Comparison of ENCODE assay signal across 1 cellular context in the genomic region with DNA sequence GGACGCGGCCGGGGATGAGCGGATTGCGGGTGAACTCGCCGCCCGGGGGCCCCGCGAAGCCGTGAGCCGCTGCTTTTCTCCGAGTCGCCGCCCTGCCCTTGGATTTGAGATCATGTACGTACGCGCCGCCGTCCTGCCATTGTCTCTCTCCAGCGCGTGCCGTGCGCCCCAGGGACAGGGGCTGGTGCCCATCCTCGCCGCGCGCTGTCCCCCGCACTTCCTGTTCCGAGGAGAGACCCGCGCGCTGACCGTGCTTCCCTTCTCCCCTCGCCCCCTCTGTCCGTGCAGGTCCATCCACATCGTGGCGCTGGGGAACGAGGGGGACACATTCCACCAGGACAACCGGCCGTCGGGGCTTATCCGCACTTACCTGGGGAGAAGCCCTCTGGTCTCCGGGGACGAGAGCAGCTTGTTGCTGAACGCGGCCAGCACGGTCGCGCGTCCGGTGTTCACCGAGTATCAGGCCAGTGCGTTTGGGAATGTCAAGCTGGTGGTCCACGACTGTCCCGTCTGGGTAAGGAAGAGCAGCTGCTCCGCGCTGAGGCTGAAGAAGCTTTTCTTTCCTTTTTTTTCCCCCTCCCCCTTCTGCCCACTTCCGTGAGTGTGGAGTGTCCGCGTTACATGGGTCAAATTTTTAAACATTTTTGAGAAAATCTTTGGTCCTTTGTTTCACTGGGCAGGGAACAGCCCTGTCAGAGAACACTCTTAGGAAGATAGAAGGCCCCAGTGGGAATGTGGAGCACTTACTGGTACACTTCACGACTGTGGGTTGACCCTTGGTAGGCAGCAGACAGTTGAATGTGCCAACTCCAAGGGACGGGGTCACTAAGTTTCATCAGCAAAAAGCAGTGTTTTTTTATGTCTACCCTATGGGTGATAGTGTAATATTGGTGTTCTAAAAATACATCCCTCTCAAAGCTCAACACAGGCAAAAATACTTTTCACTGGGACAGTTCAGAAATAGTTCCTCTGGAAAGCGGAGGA.
TF ChIP-seq lines count a peak whose summit lies in the region.

No MANE protein-coding gene starts in this region.

TF ChIP-seq in HepG2, 621 proteins besides CTCF, POLR2A, EP300 and RAD21 (continued from another document and continues in another):
- TF ChIP-seq FOXA1 (IDR thresholded peaks at IDR 0.05) = no peak
- TF ChIP-seq FOXA1 (CRISPR knock-in tag; IDR thresholded peaks at IDR 0.05) = no peak
- TF ChIP-seq ESRRA (CRISPR knock-in tag; IDR thresholded peaks at IDR 0.05; ENCODE audit: low read depth) = no peak
- no peak for TF ChIP-seq ZNF570 (CRISPR knock-in tag; IDR thresholded peaks at IDR 0.05; ENCODE audit: borderline replicate concordance)
- TF ChIP-seq ZNF496 (CRISPR knock-in tag; IDR thresholded peaks at IDR 0.05; ENCODE audit: insufficient replicate concordance) = no peak
- 0 out of 2 replicates have a peak, but pooled peaks have one; percentile 36 for TF ChIP-seq HDAC2 (CRISPR knock-in tag; IDR thresholded peaks at IDR 0.05)
- no peak for TF ChIP-seq KLF11 (CRISPR knock-in tag; IDR thresholded peaks at IDR 0.05)
- TF ChIP-seq HNF4A (CRISPR knock-in tag; IDR thresholded peaks at IDR 0.05) = 0 out of 2 replicates have a peak, but pooled peaks have one; percentile 17
- TF ChIP-seq NFE2L1 (CRISPR knock-in tag; IDR thresholded peaks at IDR 0.05; ENCODE audit: borderline replicate concordance) = no peak
- peak; percentile 54; the same call in 1 of the 2 replicates for TF ChIP-seq KDM5B (CRISPR knock-in tag; IDR thresholded peaks at IDR 0.05; ENCODE audit: borderline replicate concordance)
- no peak for TF ChIP-seq HOXD1 (CRISPR knock-in tag; IDR thresholded peaks at IDR 0.05)
- 0 out of 2 replicates have a peak, but pooled peaks have one; percentile 49 for TF ChIP-seq ZBED4 (CRISPR knock-in tag; IDR thresholded peaks at IDR 0.05; ENCODE audit: borderline replicate concordance)
- TF ChIP-seq, protein P1, sequence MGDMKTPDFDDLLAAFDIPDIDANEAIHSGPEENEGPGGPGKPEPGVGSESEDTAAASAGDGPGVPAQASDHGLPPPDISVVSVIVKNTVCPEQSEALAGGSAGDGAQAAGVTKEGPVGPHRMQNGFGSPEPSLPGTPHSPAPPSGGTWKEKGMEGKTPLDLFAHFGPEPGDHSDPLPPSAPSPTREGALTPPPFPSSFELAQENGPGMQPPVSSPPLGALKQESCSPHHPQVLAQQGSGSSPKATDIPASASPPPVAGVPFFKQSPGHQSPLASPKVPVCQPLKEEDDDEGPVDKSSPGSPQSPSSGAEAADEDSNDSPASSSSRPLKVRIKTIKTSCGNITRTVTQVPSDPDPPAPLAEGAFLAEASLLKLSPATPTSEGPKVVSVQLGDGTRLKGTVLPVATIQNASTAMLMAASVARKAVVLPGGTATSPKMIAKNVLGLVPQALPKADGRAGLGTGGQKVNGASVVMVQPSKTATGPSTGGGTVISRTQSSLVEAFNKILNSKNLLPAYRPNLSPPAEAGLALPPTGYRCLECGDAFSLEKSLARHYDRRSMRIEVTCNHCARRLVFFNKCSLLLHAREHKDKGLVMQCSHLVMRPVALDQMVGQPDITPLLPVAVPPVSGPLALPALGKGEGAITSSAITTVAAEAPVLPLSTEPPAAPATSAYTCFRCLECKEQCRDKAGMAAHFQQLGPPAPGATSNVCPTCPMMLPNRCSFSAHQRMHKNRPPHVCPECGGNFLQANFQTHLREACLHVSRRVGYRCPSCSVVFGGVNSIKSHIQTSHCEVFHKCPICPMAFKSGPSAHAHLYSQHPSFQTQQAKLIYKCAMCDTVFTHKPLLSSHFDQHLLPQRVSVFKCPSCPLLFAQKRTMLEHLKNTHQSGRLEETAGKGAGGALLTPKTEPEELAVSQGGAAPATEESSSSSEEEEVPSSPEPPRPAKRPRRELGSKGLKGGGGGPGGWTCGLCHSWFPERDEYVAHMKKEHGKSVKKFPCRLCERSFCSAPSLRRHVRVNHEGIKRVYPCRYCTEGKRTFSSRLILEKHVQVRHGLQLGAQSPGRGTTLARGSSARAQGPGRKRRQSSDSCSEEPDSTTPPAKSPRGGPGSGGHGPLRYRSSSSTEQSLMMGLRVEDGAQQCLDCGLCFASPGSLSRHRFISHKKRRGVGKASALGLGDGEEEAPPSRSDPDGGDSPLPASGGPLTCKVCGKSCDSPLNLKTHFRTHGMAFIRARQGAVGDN (CRISPR knock-in tag; IDR thresholded peaks at IDR 0.05) = peak; percentile 94
- TF ChIP-seq, protein P2, sequence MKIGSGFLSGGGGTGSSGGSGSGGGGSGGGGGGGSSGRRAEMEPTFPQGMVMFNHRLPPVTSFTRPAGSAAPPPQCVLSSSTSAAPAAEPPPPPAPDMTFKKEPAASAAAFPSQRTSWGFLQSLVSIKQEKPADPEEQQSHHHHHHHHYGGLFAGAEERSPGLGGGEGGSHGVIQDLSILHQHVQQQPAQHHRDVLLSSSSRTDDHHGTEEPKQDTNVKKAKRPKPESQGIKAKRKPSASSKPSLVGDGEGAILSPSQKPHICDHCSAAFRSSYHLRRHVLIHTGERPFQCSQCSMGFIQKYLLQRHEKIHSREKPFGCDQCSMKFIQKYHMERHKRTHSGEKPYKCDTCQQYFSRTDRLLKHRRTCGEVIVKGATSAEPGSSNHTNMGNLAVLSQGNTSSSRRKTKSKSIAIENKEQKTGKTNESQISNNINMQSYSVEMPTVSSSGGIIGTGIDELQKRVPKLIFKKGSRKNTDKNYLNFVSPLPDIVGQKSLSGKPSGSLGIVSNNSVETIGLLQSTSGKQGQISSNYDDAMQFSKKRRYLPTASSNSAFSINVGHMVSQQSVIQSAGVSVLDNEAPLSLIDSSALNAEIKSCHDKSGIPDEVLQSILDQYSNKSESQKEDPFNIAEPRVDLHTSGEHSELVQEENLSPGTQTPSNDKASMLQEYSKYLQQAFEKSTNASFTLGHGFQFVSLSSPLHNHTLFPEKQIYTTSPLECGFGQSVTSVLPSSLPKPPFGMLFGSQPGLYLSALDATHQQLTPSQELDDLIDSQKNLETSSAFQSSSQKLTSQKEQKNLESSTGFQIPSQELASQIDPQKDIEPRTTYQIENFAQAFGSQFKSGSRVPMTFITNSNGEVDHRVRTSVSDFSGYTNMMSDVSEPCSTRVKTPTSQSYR (CRISPR knock-in tag; IDR thresholded peaks at IDR 0.05; ENCODE audit: borderline replicate concordance) = no peak
- TF ChIP-seq NFIB (CRISPR knock-in tag; IDR thresholded peaks at IDR 0.05; ENCODE audit: borderline replicate concordance) = no peak
- no peak for TF ChIP-seq ZBTB42 (CRISPR knock-in tag; IDR thresholded peaks at IDR 0.05)
- no peak for TF ChIP-seq ZSCAN5A (CRISPR knock-in tag; IDR thresholded peaks at IDR 0.05; ENCODE audit: borderline replicate concordance)
- no peak for TF ChIP-seq NKX3-1 (CRISPR knock-in tag; IDR thresholded peaks at IDR 0.05)
- TF ChIP-seq ARID2 (CRISPR knock-in tag; IDR thresholded peaks at IDR 0.05; ENCODE audit: borderline replicate concordance) = no peak
- no peak for TF ChIP-seq ZNF225 (CRISPR knock-in tag; IDR thresholded peaks at IDR 0.05)
- no peak for TF ChIP-seq ZNF770 (CRISPR knock-in tag; IDR thresholded peaks at IDR 0.05)
- no peak; the same call in 1 of the 2 replicates for TF ChIP-seq SAP130 (CRISPR knock-in tag; IDR thresholded peaks at IDR 0.05; ENCODE audit: low read depth)
- peak; percentile 36; the same call in 1 of the 2 replicates for TF ChIP-seq KAT8 (CRISPR knock-in tag; IDR thresholded peaks at IDR 0.05)
- TF ChIP-seq, protein P3, sequence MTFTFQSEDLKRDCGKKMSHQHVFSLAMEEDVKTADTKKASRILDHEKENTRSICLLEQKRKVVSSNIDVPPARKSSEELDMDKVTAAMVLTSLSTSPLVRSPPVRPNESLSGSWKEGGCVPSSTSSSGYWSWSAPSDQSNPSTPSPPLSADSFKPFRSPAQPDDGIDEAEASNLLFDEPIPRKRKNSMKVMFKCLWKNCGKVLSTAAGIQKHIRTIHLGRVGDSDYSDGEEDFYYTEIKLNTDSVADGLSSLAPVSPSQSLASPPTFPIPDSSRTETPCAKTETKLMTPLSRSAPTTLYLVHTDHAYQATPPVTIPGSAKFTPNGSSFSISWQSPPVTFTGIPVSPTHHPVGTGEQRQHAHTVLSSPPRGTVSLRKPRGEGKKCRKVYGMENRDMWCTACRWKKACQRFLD (CRISPR knock-in tag; IDR thresholded peaks at IDR 0.05; ENCODE audit: borderline replicate concordance) = no peak
- TF ChIP-seq ATF7-NPFF (CRISPR knock-in tag; IDR thresholded peaks at IDR 0.05; ENCODE audit: low read depth) = no peak; the same call in 1 of the 2 replicates
- TF ChIP-seq, protein P4, sequence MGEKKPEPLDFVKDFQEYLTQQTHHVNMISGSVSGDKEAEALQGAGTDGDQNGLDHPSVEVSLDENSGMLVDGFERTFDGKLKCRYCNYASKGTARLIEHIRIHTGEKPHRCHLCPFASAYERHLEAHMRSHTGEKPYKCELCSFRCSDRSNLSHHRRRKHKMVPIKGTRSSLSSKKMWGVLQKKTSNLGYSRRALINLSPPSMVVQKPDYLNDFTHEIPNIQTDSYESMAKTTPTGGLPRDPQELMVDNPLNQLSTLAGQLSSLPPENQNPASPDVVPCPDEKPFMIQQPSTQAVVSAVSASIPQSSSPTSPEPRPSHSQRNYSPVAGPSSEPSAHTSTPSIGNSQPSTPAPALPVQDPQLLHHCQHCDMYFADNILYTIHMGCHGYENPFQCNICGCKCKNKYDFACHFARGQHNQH (CRISPR knock-in tag; IDR thresholded peaks at IDR 0.05) = no peak
- no peak for TF ChIP-seq RFXAP (CRISPR knock-in tag; IDR thresholded peaks at IDR 0.05; ENCODE audit: borderline replicate concordance)
- TF ChIP-seq KLF15 (CRISPR knock-in tag; IDR thresholded peaks at IDR 0.05; ENCODE audit: borderline replicate concordance) = no peak
- no peak for TF ChIP-seq AGO2 (optimal IDR thresholded peaks at IDR 0.05; ENCODE audit: low read depth, low read length)
- TF ChIP-seq PCBP2 (optimal IDR thresholded peaks at IDR 0.05; ENCODE audit: low read depth, low read length, poor library complexity, severe bottlenecking) = no peak
- no peak for TF ChIP-seq ZNF446 (CRISPR knock-in tag; IDR thresholded peaks at IDR 0.05)
- TF ChIP-seq ZNF607 (CRISPR knock-in tag; IDR thresholded peaks at IDR 0.05; ENCODE audit: borderline replicate concordance) = peak; percentile 80; the same call in 1 of the 2 replicates
- TF ChIP-seq ZNF235 (CRISPR knock-in tag; IDR thresholded peaks at IDR 0.05; ENCODE audit: borderline replicate concordance) = 0 out of 2 replicates have a peak, but pooled peaks have one; percentile 31
- TF ChIP-seq, protein P5, sequence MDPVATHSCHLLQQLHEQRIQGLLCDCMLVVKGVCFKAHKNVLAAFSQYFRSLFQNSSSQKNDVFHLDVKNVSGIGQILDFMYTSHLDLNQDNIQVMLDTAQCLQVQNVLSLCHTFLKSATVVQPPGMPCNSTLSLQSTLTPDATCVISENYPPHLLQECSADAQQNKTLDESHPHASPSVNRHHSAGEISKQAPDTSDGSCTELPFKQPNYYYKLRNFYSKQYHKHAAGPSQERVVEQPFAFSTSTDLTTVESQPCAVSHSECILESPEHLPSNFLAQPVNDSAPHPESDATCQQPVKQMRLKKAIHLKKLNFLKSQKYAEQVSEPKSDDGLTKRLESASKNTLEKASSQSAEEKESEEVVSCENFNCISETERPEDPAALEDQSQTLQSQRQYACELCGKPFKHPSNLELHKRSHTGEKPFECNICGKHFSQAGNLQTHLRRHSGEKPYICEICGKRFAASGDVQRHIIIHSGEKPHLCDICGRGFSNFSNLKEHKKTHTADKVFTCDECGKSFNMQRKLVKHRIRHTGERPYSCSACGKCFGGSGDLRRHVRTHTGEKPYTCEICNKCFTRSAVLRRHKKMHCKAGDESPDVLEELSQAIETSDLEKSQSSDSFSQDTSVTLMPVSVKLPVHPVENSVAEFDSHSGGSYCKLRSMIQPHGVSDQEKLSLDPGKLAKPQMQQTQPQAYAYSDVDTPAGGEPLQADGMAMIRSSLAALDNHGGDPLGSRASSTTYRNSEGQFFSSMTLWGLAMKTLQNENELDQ (CRISPR knock-in tag; IDR thresholded peaks at IDR 0.05; ENCODE audit: borderline replicate concordance) = no peak
